ENCODE assay signal across 10 cellular contexts in the genomic region with DNA sequence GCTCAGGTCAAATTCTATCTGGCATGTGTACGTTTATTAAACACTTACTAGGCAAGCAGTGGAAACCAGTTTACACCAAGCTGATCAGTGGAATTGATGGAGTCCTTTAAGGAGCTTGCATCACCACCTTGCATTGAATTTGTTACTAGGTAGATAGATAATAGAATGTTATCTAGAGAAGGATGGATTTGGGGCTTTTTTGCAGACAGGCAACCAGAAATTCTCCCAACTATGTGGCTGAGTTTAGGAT. TPM values are rescaled to one million over a fixed set of nuclear protein-coding genes. Genes with fewer than 3 reads are reported as not detected.
A peak's percentile ranks its signal among the peaks of the same experiment; 100 is the strongest.
DNase-seq lines count a peak whose midpoint lies in the region; ATAC-seq and TF ChIP-seq lines count a peak whose summit lies in the region.
"Had no signal": no experiment of that assay in that cellular context is flagged by ENCODE, and none has a peak within 500 bp of the region (broad histone marks: within the 10 kb centered on the region; RNA-seq: fewer than 3 reads in every experiment).

No MANE protein-coding gene starts in this region.

- no peaks in the 10 kb centered on the region for H3K79me2 ChIP-seq in SK-N-SH (ENCODE audit: insufficient read depth)

- 57% methylated on average over 1 of the region's 1 CpG for WGBS in SK-N-SH (ENCODE audit: low lambda C conversion rate)
- WGBS in neuronal stem cell (ENCODE audit: extremely low coverage in 2 of 2, insufficient read length in 2 of 2, insufficient replicate concordance in 1 of 2), 2 donors = no CpG with 5 or more reads among the region's 1 CpG

- H3K27me3 ChIP-seq in SK-N-SH (ENCODE audit: insufficient read depth) (no peaks in the 10 kb centered on the region), adipocyte (replicated peaks; ENCODE audit: control insufficient read depth, insufficient read depth, low read length) (no peaks in the 10 kb centered on the region), neuronal stem cell (ENCODE audit: control insufficient read depth in 3 of 3, insufficient read depth in 3 of 3, low read depth in 1 of 3, low read length in 3 of 3) (no peaks in the 10 kb centered on the region)

- POLR2A ChIA-PET in SK-N-SH (lab: Yijun Ruan, JAX) = interaction anchor here (0.9 kb wide), 1 partner anchor 82 kb away, joined by 3 read pairs; no protein-coding TSS in a partner anchor

- TF ChIP-seq EP300 in SK-N-SH (IDR thresholded peaks at IDR 0.05; ENCODE audit: borderline replicate concordance in 1 of 2, low read depth in 1 of 2, low read length in 1 of 2) = no peak

- no peak overlapping the region for H2BK15ac ChIP-seq in neuronal stem cell (ENCODE audit: low read length)

- peaks cover 27% of the 10 kb centered on the region for H3F3A ChIP-seq in SK-N-SH (replicated peaks; ENCODE audit: insufficient read depth)

- H2BK12ac ChIP-seq in neuronal stem cell (ENCODE audit: low read length) = peak overlapping the region; percentile 16

- TF ChIP-seq CTCF in SK-N-SH (IDR thresholded peaks at IDR 0.05) = no peak
- no peak for TF ChIP-seq CTCF in GM20000 (IDR thresholded peaks at IDR 0.05; ENCODE audit: extremely low read depth, missing control alignments)

- H3K36me3 ChIP-seq in SK-N-SH (replicated peaks in 1 of 2; ENCODE audit: control insufficient read depth in 1 of 2, insufficient read depth in 2 of 2, low read length in 1 of 2) (no peaks in the 10 kb centered on the region), adipocyte (ENCODE audit: control insufficient read depth, insufficient read depth, low read length, severe bottlenecking) (no peaks in the 10 kb centered on the region), neuronal stem cell (replicated peaks in 1 of 2; ENCODE audit: control insufficient read depth in 2 of 2, insufficient read depth in 2 of 2, low read length in 2 of 2) (no peaks in the 10 kb centered on the region)

- TF ChIP-seq RAD21 in SK-N-SH (IDR thresholded peaks at IDR 0.05; ENCODE audit: low read length) = no peak

- DNase-seq in SK-N-SH (no peak), HS-5 (ENCODE audit: low read depth) (peak; percentile 97), adipocyte (ENCODE audit: low read depth) (no peak), neuronal stem cell (ENCODE audit: low spot score) (no peak), GM20000 (ENCODE audit: low spot score) (no peak)
- DNase-seq: GDM1; NK-92 treated with Interleukin-12 subunit alpha and Interleukin-12 subunit beta, amount 100 ng/mL, for 24 hours had no signal

- H3K4me1 ChIP-seq in SK-N-SH (ENCODE audit: control insufficient read depth in 1 of 2, insufficient read depth in 2 of 2, low read depth in 1 of 2, low read length in 1 of 2) (peaks cover 3 to 30% of the 10 kb centered on the region in 2 experiments), adipocyte (ENCODE audit: control insufficient read depth, insufficient read depth, low read length) (peaks cover 51% of the 10 kb centered on the region), neuronal stem cell (ENCODE audit: control insufficient read depth in 2 of 2, insufficient read depth in 1 of 2, low read depth in 1 of 2, low read length in 2 of 2) (peaks cover 3 to 9% of the 10 kb centered on the region in 2 donors)

- no peak overlapping the region for H3K4ac ChIP-seq in neuronal stem cell (ENCODE audit: low read length)

- H3K4me2 ChIP-seq in SK-N-SH (peak overlapping the region; percentile 14), neuronal stem cell (ENCODE audit: insufficient read depth, low read length, poor library complexity, severe bottlenecking) (no peak overlapping the region)

- no peak overlapping the region for H2AK5ac ChIP-seq in neuronal stem cell (ENCODE audit: low read depth, low read length)

- H3K9ac ChIP-seq in SK-N-SH (no peak overlapping the region), adipocyte (ENCODE audit: low read length) (peak overlapping the region; percentile 73), neuronal stem cell (ENCODE audit: low read depth, low read length, poor library complexity) (no peak overlapping the region)

- no peaks in the 10 kb centered on the region for H4K20me1 ChIP-seq in SK-N-SH (ENCODE audit: insufficient read depth)

- no peak overlapping the region for H4K91ac ChIP-seq in neuronal stem cell (ENCODE audit: low read depth, low read length, poor library complexity)

- no peak overlapping the region for H2BK5ac ChIP-seq in neuronal stem cell (ENCODE audit: low read length)

- peak overlapping the region; percentile 61 to 68; a peak in 3 of 4 replicates for H3K27ac ChIP-seq in SK-N-SH (ENCODE audit: low read depth in 2 of 2, low read length in 1 of 2)
- peak overlapping the region; percentile 16 for H3K27ac ChIP-seq in neuronal stem cell (replicated peaks; ENCODE audit: low read length)

- CTCF ChIA-PET in SK-N-SH (lab: Yijun Ruan, JAX) = interaction anchor here (0.8 to 1.6 kb wide), 11 partner anchors 9 to 198 kb away, joined by 3 to 9 read pairs (median 3); no protein-coding TSS in a partner anchor

- no peak overlapping the region for H2BK120ac ChIP-seq in neuronal stem cell (ENCODE audit: low read depth, low read length)

- H3K9me2 ChIP-seq in SK-N-SH = no peaks in the 10 kb centered on the region

- no peak overlapping the region for H3K14ac ChIP-seq in neuronal stem cell (ENCODE audit: low read length)

- H4K8ac ChIP-seq in neuronal stem cell (ENCODE audit: low read depth, low read length) = no peak overlapping the region

- no peaks in the 10 kb centered on the region for H3K79me1 ChIP-seq in neuronal stem cell (ENCODE audit: low read depth, low read length)

- H3K23ac ChIP-seq in neuronal stem cell (ENCODE audit: low read depth, low read length, poor library complexity) = no peak overlapping the region

- no peak for ATAC-seq in SK-N-SH treated with all-trans-retinoic acid at 6 μM for 48 hours
- no peak for ATAC-seq in HG02870 (IDR thresholded peaks at IDR 0.05; ENCODE audit: unreplicated experiment)
- ATAC-seq in HG03565 (IDR thresholded peaks at IDR 0.05; ENCODE audit: unreplicated experiment) = no peak

- no peak overlapping the region for H3K18ac ChIP-seq in neuronal stem cell (ENCODE audit: low read length)

- H2AFZ ChIP-seq in SK-N-SH (ENCODE audit: low read depth) = no peak overlapping the region
- no peak overlapping the region for H2AFZ ChIP-seq in neuronal stem cell (ENCODE audit: low read length)

- H3K4me3 ChIP-seq in SK-N-SH (ENCODE audit: low read depth in 2 of 2, low read length in 1 of 2) = no peak overlapping the region; a peak in 1 of 4 replicates
- H3K4me3 ChIP-seq in adipocyte (ENCODE audit: low read length) = peak overlapping the region; percentile 33
- H3K4me3 ChIP-seq in neuronal stem cell (ENCODE audit: low read length in 2 of 2) = no peak overlapping the region

- H3K9me3 ChIP-seq in SK-N-SH (no peaks in the 10 kb centered on the region), adipocyte (ENCODE audit: control insufficient read depth, low read length) (no peaks in the 10 kb centered on the region), neuronal stem cell (replicated peaks in 1 of 2; ENCODE audit: control insufficient read depth in 2 of 2, insufficient read depth in 1 of 2, low read depth in 1 of 2, low read length in 2 of 2) (no peaks in the 10 kb centered on the region)

TF ChIP-seq in SK-N-SH, 30 proteins besides CTCF, POLR2A, EP300 and RAD21:
- TF ChIP-seq NRF1 (IDR thresholded peaks at IDR 0.05; ENCODE audit: low read depth, low read length) (no peak), FOXM1 (IDR thresholded peaks at IDR 0.05; ENCODE audit: low read depth) (no peak), ELF1 (IDR thresholded peaks at IDR 0.05) (no peak), USF1 (IDR thresholded peaks at IDR 0.05; ENCODE audit: borderline replicate concordance, low read depth) (no peak)

TF ChIP-seq in SK-N-SH treated with all-trans-retinoic acid at 6 μM for 48 hours, 23 proteins besides CTCF, POLR2A, EP300 and RAD21:
- TF ChIP-seq PPARA (CRISPR knock-in tag; IDR thresholded peaks at IDR 0.05; ENCODE audit: borderline replicate concordance) (no peak), ARNTL (CRISPR knock-in tag; IDR thresholded peaks at IDR 0.05; ENCODE audit: borderline replicate concordance, low read depth) (no peak)
TF ChIP-seq in SK-N-SH treated with all-trans-retinoic acid at 6 μM for 48 hours: peak in this region for 0.

RNA-seq across cellular contexts. Expression of gene HHAT, which starts 44.9 kb away (rescaled TPM):
- polyA plus RNA-seq in SK-N-SH (2012; rRNA removed) = 8.1 and 10.8 TPM in 2 replicates
- polyA plus RNA-seq in SK-N-SH (2012; cell fraction: cytosol; rRNA removed) = 7.6 and 9.5 TPM in 2 replicates
- 10.3 and 15.1 TPM in 2 replicates for polyA plus RNA-seq in SK-N-SH (2012; cell fraction: nucleus; rRNA removed)
- polyA plus RNA-seq in neuronal stem cell (2013, experiment 1 of 2) = 6.4 TPM
- polyA plus RNA-seq in neuronal stem cell (2013, experiment 2 of 2) = 7.0 TPM
